ENCODE assay signal across 8 cellular contexts in genomic region chr1:182587666-182588438, GRCh38. TPM values are rescaled to one million over a fixed set of nuclear protein-coding genes. Genes with fewer than 3 reads are reported as not detected.
DNase-seq lines count a peak whose midpoint lies in the region; FAIRE-seq and TF ChIP-seq lines count a peak whose summit lies in the region.

No MANE protein-coding gene starts in this region.

- no peak for DNase-seq in GM12864 (ENCODE audit: low read depth)
- no peak for DNase-seq in MM.1S
- DNase-seq in endothelial cell of umbilical vein (ENCODE audit: low read depth, low spot score): no peak
- DNase-seq in activated effector memory CD4-positive, alpha-beta T cell treated with anti-CD3 and anti-CD28 coated beads, Interleukin-2, amount 50 U/mL, for 16 hours: no peak
- no peak for DNase-seq in NOMO-1 treated with DMSO at 0.1 percent for 48 hours (lab: John Stamatoyannopoulos, UW; ENCODE audit: unreplicated experiment)
- DNase-seq in kidney tubule cell (ENCODE audit: low spot score): no peak
- no peak for DNase-seq in NCI-H748 treated with DMSO at 0.1 percent for 48 hours (lab: John Stamatoyannopoulos, UW)

- H3K9ac ChIP-seq in MM.1S (ENCODE audit: low read length) (peak overlapping the region; percentile 86; the same call in 1 of the 2 replicates), endothelial cell of umbilical vein (replicated peaks; ENCODE audit: extremely low read depth, insufficient read depth, low read length) (no peak overlapping the region), rectal smooth muscle tissue (ENCODE audit: low read length) (no peak overlapping the region)

- no TSS peak for BruUV-seq in endothelial cell of umbilical vein (replicated peaks; lab: Mats Ljungman, UMichigan)

- no peak for FAIRE-seq in endothelial cell of umbilical vein (lab: Jason Lieb, UNC)

- H3K79me2 ChIP-seq in MM.1S (ENCODE audit: low read length): no peaks in the 10 kb centered on the region
- no peaks in the 10 kb centered on the region for H3K79me2 ChIP-seq in endothelial cell of umbilical vein (ENCODE audit: control insufficient read depth, insufficient read depth, low read length)

- H3K4me1 ChIP-seq in MM.1S (ENCODE audit: low read length): peaks cover 5% of the 10 kb centered on the region; the same call in 1 of the 2 replicates
- H3K4me1 ChIP-seq in endothelial cell of umbilical vein (ENCODE audit: control insufficient read depth, extremely low read depth, insufficient read depth, low read length): peaks cover 9% of the 10 kb centered on the region
- peaks cover 2% of the 10 kb centered on the region for H3K4me1 ChIP-seq in rectal smooth muscle tissue (ENCODE audit: control insufficient read depth, insufficient read depth, low read length)

- dilution Hi-C loops in endothelial cell of umbilical vein (cut with MboI; ENCODE audit: extremely low pct_ligation_motif_present, low sequenced_read_pairs): no loop called here

- intact Hi-C loops in endothelial cell of umbilical vein (cut with micrococcal nuclease): no loop called here

- no peaks in the 10 kb centered on the region for H3K9me1 ChIP-seq in endothelial cell of umbilical vein (replicated peaks; ENCODE audit: control insufficient read depth, extremely low read depth, insufficient read depth, low read length)

- POLR2A ChIA-PET in endothelial cell of umbilical vein (lab: Charles Lee): no interaction called here

- H3K36me3 ChIP-seq in MM.1S (replicated peaks; ENCODE audit: insufficient read depth, low read length) (no peaks in the 10 kb centered on the region), endothelial cell of umbilical vein (ENCODE audit: control insufficient read depth in 2 of 2, extremely low read depth in 1 of 2, insufficient read depth in 2 of 2, low read length in 2 of 2) (no peaks in the 10 kb centered on the region), rectal smooth muscle tissue (ENCODE audit: control insufficient read depth, insufficient read depth, low read length) (no peaks in the 10 kb centered on the region)

- no peaks in the 10 kb centered on the region for H3F3A ChIP-seq in MM.1S (ENCODE audit: insufficient read depth, low read length)

- CTCF ChIA-PET in endothelial cell of umbilical vein (lab: Charles Lee): interaction anchor here (1.9 to 4.3 kb wide), 6 partner anchors 11 to 197 kb away, joined by 5 to 15 read pairs (median 9); partner anchors contain the start of gene RGS16

- peak overlapping the region; percentile 71; the same call in 1 of the 2 replicates for H3K27ac ChIP-seq in MM.1S (ENCODE audit: low read length)
- no peak overlapping the region for H3K27ac ChIP-seq in endothelial cell of umbilical vein (ENCODE audit: insufficient read depth, low read depth, low read length)
- no peak overlapping the region for H3K27ac ChIP-seq in rectal smooth muscle tissue (ENCODE audit: low read depth, low read length)

- no peaks in the 10 kb centered on the region for H3K27me3 ChIP-seq in MM.1S (replicated peaks; ENCODE audit: insufficient read depth, low read length)
- H3K27me3 ChIP-seq in endothelial cell of umbilical vein (ENCODE audit: control insufficient read depth in 2 of 2, insufficient read depth in 2 of 2, low read length in 2 of 2): peaks cover 0 to 1% of the 10 kb centered on the region in 2 experiments
- peaks cover 2% of the 10 kb centered on the region for H3K27me3 ChIP-seq in rectal smooth muscle tissue (ENCODE audit: control insufficient read depth, insufficient read depth, low read length)

- TF ChIP-seq CTCF in GM12864 (IDR thresholded peaks at IDR 0.05; ENCODE audit: low read depth, low read length, missing control alignments): no peak
- no peak for TF ChIP-seq CTCF in MM.1S (IDR thresholded peaks at IDR 0.05; ENCODE audit: low read length)
- no peak for TF ChIP-seq CTCF in endothelial cell of umbilical vein (IDR thresholded peaks at IDR 0.05; ENCODE audit: extremely low read depth in 1 of 2, insufficient read depth in 1 of 2, low read depth in 1 of 2, low read length in 2 of 2)

- H2AFZ ChIP-seq in MM.1S (ENCODE audit: low read length): peak overlapping the region; percentile 95
- H2AFZ ChIP-seq in endothelial cell of umbilical vein (ENCODE audit: low read depth, low read length): no peak overlapping the region

- no peaks in the 10 kb centered on the region for H3K9me2 ChIP-seq in MM.1S (replicated peaks; ENCODE audit: insufficient read depth, low read length)

- no peaks in the 10 kb centered on the region for H4K20me1 ChIP-seq in MM.1S (ENCODE audit: insufficient read depth, low read length)
- H4K20me1 ChIP-seq in endothelial cell of umbilical vein (replicated peaks; ENCODE audit: control insufficient read depth, extremely low read depth, insufficient read depth, low read length): no peaks in the 10 kb centered on the region

- no peaks in the 10 kb centered on the region for H3K9me3 ChIP-seq in MM.1S (replicated peaks; ENCODE audit: insufficient read depth, low read length)
- H3K9me3 ChIP-seq in endothelial cell of umbilical vein (replicated peaks; ENCODE audit: control insufficient read depth, insufficient read depth, low read length): no peaks in the 10 kb centered on the region

- TF ChIP-seq POLR2A in endothelial cell of umbilical vein (IDR thresholded peaks at IDR 0.05; ENCODE audit: low read depth, low read length): no peak

- H3K4me2 ChIP-seq in MM.1S (ENCODE audit: low read depth, low read length) (peak overlapping the region; percentile 73), endothelial cell of umbilical vein (ENCODE audit: insufficient read depth, low read length) (peak overlapping the region; percentile 98)

- peak overlapping the region; percentile 60 for H3K4me3 ChIP-seq in GM12864 (ENCODE audit: low read depth, low read length)
- H3K4me3 ChIP-seq in MM.1S (ENCODE audit: low read length): peak overlapping the region; percentile 88
- H3K4me3 ChIP-seq in endothelial cell of umbilical vein (replicated peaks in 1 of 3; ENCODE audit: insufficient read depth in 1 of 3, low read depth in 1 of 3, low read length in 3 of 3): no peak overlapping the region
- H3K4me3 ChIP-seq in rectal smooth muscle tissue (ENCODE audit: low read length): peak overlapping the region; percentile 91

TF ChIP-seq in endothelial cell of umbilical vein, 7 proteins besides CTCF, POLR2A, EP300 and RAD21:
- TF ChIP-seq FOS (IDR thresholded peaks at IDR 0.05; ENCODE audit: borderline replicate concordance, insufficient read depth, low read length) (no peak), MYC (IDR thresholded peaks at IDR 0.05; ENCODE audit: low read depth, low read length) (no peak), MAX (IDR thresholded peaks at IDR 0.05; ENCODE audit: insufficient read depth, insufficient read length) (no peak), EZH2 (IDR thresholded peaks at IDR 0.05; ENCODE audit: borderline replicate concordance, low read depth, low read length, severe bottlenecking) (no peak), POLR2AphosphoS5 (IDR thresholded peaks at IDR 0.05; ENCODE audit: insufficient read depth, low read depth, low read length) (no peak), JUN (IDR thresholded peaks at IDR 0.05; ENCODE audit: borderline replicate concordance, insufficient read depth, insufficient read length, low read depth) (no peak), GATA2 (IDR thresholded peaks at IDR 0.05; ENCODE audit: insufficient read depth, insufficient read length, low read depth, low read length) (no peak)
TF ChIP-seq in endothelial cell of umbilical vein: peak in this region for 0.

RNA-seq across cellular contexts. Expression of gene RNASEL, which starts 1.2 kb away (rescaled TPM):
- 1.3 and 1.9 TPM in 2 replicates for total RNA-seq in endothelial cell of umbilical vein
- polyA plus RNA-seq in endothelial cell of umbilical vein: 0.38 and 0.59 TPM in 2 replicates
- 0.57 and 0.62 TPM in 2 replicates for polyA plus RNA-seq in endothelial cell of umbilical vein (2011; cell fraction: cytosol; rRNA removed)
- polyA plus RNA-seq in endothelial cell of umbilical vein (2011; cell fraction: nucleus; rRNA removed): 1.6 and 1.8 TPM in 2 replicates
- 0.86 and 1.1 TPM in 2 replicates for polyA plus RNA-seq in endothelial cell of umbilical vein (2012)
- 1.2 and 1.3 TPM in 2 replicates for polyA minus RNA-seq in endothelial cell of umbilical vein
- polyA minus RNA-seq in endothelial cell of umbilical vein (2011; cell fraction: cytosol; rRNA and poly(A)+ RNA removed): 1.1 TPM
- 0.67 and 0.87 TPM in 2 replicates for polyA minus RNA-seq in endothelial cell of umbilical vein (2011; cell fraction: nucleus; rRNA and poly(A)+ RNA removed)

RNA-seq across cellular contexts. Expression of gene RGS16, which starts 16.3 kb away (rescaled TPM):
- total RNA-seq in endothelial cell of umbilical vein: not detected in 2 replicates
- not detected in 2 replicates for polyA plus RNA-seq in endothelial cell of umbilical vein
- not detected in 2 replicates for polyA plus RNA-seq in endothelial cell of umbilical vein (2011; cell fraction: cytosol; rRNA removed)
- polyA plus RNA-seq in endothelial cell of umbilical vein (2011; cell fraction: nucleus; rRNA removed): not detected in 2 replicates
- not detected in 2 replicates for polyA plus RNA-seq in endothelial cell of umbilical vein (2012)
- not detected in 2 replicates for polyA minus RNA-seq in endothelial cell of umbilical vein
- polyA minus RNA-seq in endothelial cell of umbilical vein (2011; cell fraction: cytosol; rRNA and poly(A)+ RNA removed): 8.4 TPM
- polyA minus RNA-seq in endothelial cell of umbilical vein (2011; cell fraction: nucleus; rRNA and poly(A)+ RNA removed): not detected in 2 replicates

Comparison
In these comparisons a context has a peak if more than half of its experiments do, and no peak if none do; other contexts are left out.
1. H3K4me3 ChIP-seq: peak in GM12864 (single experiment), MM.1S (single experiment) and rectal smooth muscle tissue (single experiment); none in endothelial cell of umbilical vein (0 of 3).